Comparison of ENCODE assay signal across 17 cellular contexts in genomic region chr5:149040421-149040820, GRCh38. TPM values are rescaled to one million over a fixed set of nuclear protein-coding genes. Genes with fewer than 3 reads are reported as not detected.
DNase-seq lines count a peak whose midpoint lies in the region; ATAC-seq and TF ChIP-seq lines count a peak whose summit lies in the region.
"Had no signal": no experiment of that assay in that cellular context is flagged by ENCODE, and none has a peak within 500 bp of the region (broad histone marks: within the 10 kb centered on the region; RNA-seq: fewer than 3 reads in every experiment).

No MANE protein-coding gene starts in this region.

- no peaks in the 10 kb centered on the region for H3K9me3 ChIP-seq in heart left ventricle
- H3K9me3 ChIP-seq in skeletal muscle tissue (ENCODE audit: control insufficient read depth in 3 of 3, low read length in 3 of 3): no peaks in the 10 kb centered on the region

- DNase-seq in heart left ventricle (no peak), Right ventricle myocardium superior (no peak), fibroblast of the aortic adventitia (ENCODE audit: low read depth) (peak; percentile 90), H4 (ENCODE audit: low spot score) (no peak), foreskin melanocyte (no peak)
- DNase-seq: 8988T, COR-L47, DMS153, NCI-H2107, NCI-H345, NCI-H774, SHP77 had no signal

- H3K27me3 ChIP-seq in heart left ventricle (no peaks in the 10 kb centered on the region), skeletal muscle tissue (ENCODE audit: control insufficient read depth in 3 of 3, insufficient read depth in 3 of 3, low read length in 3 of 3) (no peaks in the 10 kb centered on the region)

- peaks cover 0 to 23% (median 0%) of the 10 kb centered on the region in 9 donors for H3K36me3 ChIP-seq in heart left ventricle
- no peaks in the 10 kb centered on the region for H3K36me3 ChIP-seq in skeletal muscle tissue (ENCODE audit: control insufficient read depth in 3 of 3, insufficient read depth in 3 of 3, low read length in 3 of 3)

- no peak for TF ChIP-seq CTCF in heart left ventricle (IDR thresholded peaks at IDR 0.05)
- TF ChIP-seq CTCF in VCaP (conservative IDR thresholded peaks at IDR 0.05): no peak
- TF ChIP-seq CTCF in fibroblast of the aortic adventitia (IDR thresholded peaks at IDR 0.05; ENCODE audit: insufficient read depth, low read length): no peak

- H3K4me3 ChIP-seq in heart left ventricle (no peak overlapping the region), fibroblast of the aortic adventitia (ENCODE audit: low read depth, low read length) (no peak overlapping the region), skeletal muscle tissue (ENCODE audit: low read length in 3 of 3) (no peak overlapping the region)

- H3K4me1 ChIP-seq in heart left ventricle (peaks cover 0 to 51% (median 9%) of the 10 kb centered on the region in 12 donors), skeletal muscle tissue (ENCODE audit: control insufficient read depth in 3 of 3, insufficient read depth in 3 of 3, low read length in 3 of 3) (peaks cover 0 to 8% (median 6%) of the 10 kb centered on the region in 3 donors)

- intact Hi-C loops in heart left ventricle (cut with DNase I) (loop anchor here in 1 of 10 donors (5.0 kb wide), 1 partner anchor 47 kb away; no protein-coding TSS in a partner anchor), Right ventricle myocardium superior (cut with DNase I) (no loop called here)

- H3K27ac ChIP-seq in heart left ventricle (peak overlapping the region in 8 of 12 donors; percentile 5 to 58 (median 52)), VCaP (peak overlapping the region; percentile 2; the same call in 1 of the 2 replicates), skeletal muscle tissue (ENCODE audit: low read depth, low read length) (peak overlapping the region; percentile 33)

- no peak overlapping the region for H3K9ac ChIP-seq in skeletal muscle tissue (ENCODE audit: low read depth in 1 of 3, low read length in 3 of 3)

- 28 to 65% (median 48%) methylated on average over 1 of the region's 1 CpG for WGBS in heart left ventricle, 4 donors

- ATAC-seq in heart left ventricle: peak in 2 of 4 donors; percentile 43 to 64
- no peak for ATAC-seq in Right ventricle myocardium superior (ENCODE audit: poor library complexity)
- ATAC-seq in HG02642 (IDR thresholded peaks at IDR 0.05; ENCODE audit: poor library complexity, unreplicated experiment): no peak
- ATAC-seq: HCT116 had no signal

- TF ChIP-seq POLR2A in heart left ventricle (IDR thresholded peaks at IDR 0.05): no peak

RNA-seq across cellular contexts. Expression of gene SH3TC2, which starts 22.4 kb away (rescaled TPM):
- total RNA-seq in heart left ventricle: 10 to 100 TPM in 2 of 9 donors, 1 to 10 TPM in 7; 2.4 to 12.7 (median 5.9) TPM
- polyA plus RNA-seq in heart left ventricle: 1 to 10 TPM; 1.6 to 2.6 TPM
- 16.7 TPM for total RNA-seq in Right ventricle myocardium superior
- total RNA-seq in fibroblast of the aortic adventitia (ENCODE audit: low replicate concordance): 1.6 and 4.1 TPM in 2 replicates
- total RNA-seq in skeletal muscle tissue: 5.7 TPM
- 0.95 and 2.1 TPM in 2 replicates for total RNA-seq in H4 (2014; rRNA removed; shearing (Covaris generic))
- polyA plus RNA-seq: IgD-negative memory B cell had no signal

Comparison
In these comparisons a context has a peak if more than half of its experiments do, and no peak if none do; other contexts are left out.
1. H3K27ac ChIP-seq: peak in every context shown above with its lines; median percentile 52 in heart left ventricle; 33 in skeletal muscle tissue; 2 in VCaP.